21 cellular contexts compared by ENCODE assay signal in the genomic region with DNA sequence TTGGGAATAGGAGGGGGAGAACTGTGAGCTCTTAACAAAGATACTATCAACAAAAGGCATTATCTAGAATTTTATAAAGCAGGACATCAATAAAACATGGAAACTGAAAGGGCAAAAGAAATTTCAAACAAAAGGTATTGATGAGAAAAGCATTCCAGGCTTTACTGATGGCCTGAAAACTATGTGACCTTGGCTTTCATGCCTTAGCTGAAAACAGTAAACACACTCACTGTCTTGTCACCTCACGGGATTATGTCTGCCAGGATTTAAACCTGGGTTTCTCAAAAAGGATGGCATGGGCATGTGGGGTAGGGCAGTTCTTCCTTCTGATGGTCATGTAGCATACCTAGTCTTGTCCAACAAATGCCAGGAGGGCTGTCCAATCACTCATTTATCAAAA.
"Had no signal": no experiment of that assay in that cellular context is flagged by ENCODE, and none has a peak within 500 bp of the region (broad histone marks: within the 10 kb centered on the region; RNA-seq: fewer than 3 reads in every experiment).

No MANE protein-coding gene starts in this region.

- ATAC-seq: left colon, natural killer cell had no signal

- H3K9me3 Mint-ChIP-seq: mesothelial cell of epicardium; natural killer cell; stimulated activated memory B cell treated with anti-CD40 and anti-IgM and Interleukin-4, amounts not matched to agents 10 μg/mL and 1 μg/mL and 100 μg/mL, for 72 hours; stimulated activated naive CD8-positive, alpha-beta T cell treated with anti-CD3 and anti-CD28 coated beads, Interleukin-15, Interleukin-2, amounts not matched to agents 100 ng/mL and 50 ng/mL, for 24 hours had no signal

- H3K9me3 ChIP-seq: esophagus muscularis mucosa, prostate gland, spleen, thoracic aorta, transverse colon had no signal

- H3K27ac ChIP-seq: epithelial cell of prostate, esophagus muscularis mucosa, parathyroid adenoma, prostate gland, spleen, thoracic aorta, transverse colon had no signal

- H3K4me1 Mint-ChIP-seq: natural killer cell; stimulated activated memory B cell treated with anti-CD40 and anti-IgM and Interleukin-4, amounts not matched to agents 10 μg/mL and 1 μg/mL and 100 μg/mL, for 72 hours had no signal

- H3K27me3 ChIP-seq: esophagus muscularis mucosa, spleen, transverse colon had no signal

- H3K36me3 Mint-ChIP-seq: mesothelial cell of epicardium; natural killer cell; stimulated activated memory B cell treated with anti-CD40 and anti-IgM and Interleukin-4, amounts not matched to agents 10 μg/mL and 1 μg/mL and 100 μg/mL, for 72 hours had no signal

- H3K4me3 Mint-ChIP-seq: mesothelial cell of epicardium; natural killer cell; stimulated activated memory B cell treated with anti-CD40 and anti-IgM and Interleukin-4, amounts not matched to agents 10 μg/mL and 1 μg/mL and 100 μg/mL, for 72 hours; stimulated activated naive CD8-positive, alpha-beta T cell treated with anti-CD3 and anti-CD28 coated beads, Interleukin-15, Interleukin-2, amounts not matched to agents 100 ng/mL and 50 ng/mL, for 24 hours had no signal

- FAIRE-seq: endometrium, kidney had no signal

- H3K36me3 ChIP-seq: esophagus muscularis mucosa, prostate gland, spleen, thoracic aorta, transverse colon had no signal

- H3K4me1 ChIP-seq: parathyroid adenoma, prostate gland, spleen had no signal

- H3K27ac Mint-ChIP-seq: mesothelial cell of epicardium; natural killer cell; stimulated activated memory B cell treated with anti-CD40 and anti-IgM and Interleukin-4, amounts not matched to agents 10 μg/mL and 1 μg/mL and 100 μg/mL, for 72 hours; stimulated activated naive CD8-positive, alpha-beta T cell treated with anti-CD3 and anti-CD28 coated beads, Interleukin-15, Interleukin-2, amounts not matched to agents 100 ng/mL and 50 ng/mL, for 24 hours had no signal

- DNase-seq: central memory CD4-positive, alpha-beta T cell; cortex of kidney; effector memory CD4-positive, alpha-beta T cell; foreskin fibroblast; natural killer cell; spleen; stimulated activated CD4-positive, alpha-beta T cell treated with anti-CD3 and anti-CD28 coated beads, Interleukin-15, amount 100 ng/mL, for 24 hours; stimulated activated CD4-positive, alpha-beta T cell treated with anti-CD3 and anti-CD28 coated beads, Interleukin-1b, Interleukin-23, amount 100 ng/mL, for 48 hours; stimulated activated CD4-positive, alpha-beta T cell treated with anti-CD3 and anti-CD28 coated beads, Interleukin-4, amount 100 ng/mL, for 24 hours; transverse colon had no signal

- H3K27me3 Mint-ChIP-seq: stimulated activated memory B cell treated with anti-CD40 and anti-IgM and Interleukin-4, amounts not matched to agents 10 μg/mL and 1 μg/mL and 100 μg/mL, for 72 hours had no signal

- H3K4me3 ChIP-seq: esophagus muscularis mucosa, prostate gland, spleen, thoracic aorta, transverse colon had no signal
